Comparison of ENCODE assay signal across 23 cellular contexts in genomic region chr5:138711816-138712215, GRCh38.
"Had no signal": no experiment of that assay in that cellular context is flagged by ENCODE, and none has a peak within 500 bp of the region (broad histone marks: within the 10 kb centered on the region; RNA-seq: fewer than 3 reads in every experiment).

No MANE protein-coding gene starts in this region.

- DNase-seq: activated CD4-positive, alpha-beta memory T cell treated with anti-CD3 and anti-CD28 coated beads for 36 hours; activated CD4-positive, alpha-beta T cell treated with anti-CD3 and anti-CD28 coated beads, Interleukin-2, amount 10 ng/mL, durations not matched to agents 24 days and 14 days; activated CD4-positive, CD25-positive, alpha-beta regulatory T cell treated with anti-CD3 and anti-CD28 coated beads, Interleukin-2, amount 50 U/mL, for 72 hours; activated CD8-positive, alpha-beta memory T cell treated with anti-CD3 and anti-CD28 coated beads, Interleukin-2, amount 50 U/mL, for 48 hours; activated naive CD8-positive, alpha-beta T cell treated with anti-CD3 and anti-CD28 coated beads, Interleukin-2, amount 50 U/mL, for 24 hours; activated T-cell treated with anti-CD3 and anti-CD28 coated beads, Interleukin-2, amount 50 U/mL, for 4 hours; endodermal cell; gastrocnemius medialis; glutamatergic neuron; islet precursor cell; midbrain; naive thymus-derived CD4-positive, alpha-beta T cell; ovary; stimulated activated CD4-positive, alpha-beta T cell treated with anti-CD3 and anti-CD28 coated beads, Interleukin-2, amount 100 ng/mL, for 24 hours; stimulated activated naive B cell treated with anti-CD40 and anti-IgM and Interleukin-4, amounts not matched to agents 10 μg/mL and 1 μg/mL and 100 μg/mL, for 72 hours; T-helper 2 cell; tibial artery; upper lobe of right lung had no signal

- H3K4me2 ChIP-seq: smooth muscle cell had no signal

- ATAC-seq: activated naive CD8-positive, alpha-beta T cell treated with anti-CD3 and anti-CD28 coated beads, Interleukin-2, amount 50 U/mL, for 24 hours; activated T-cell treated with anti-CD3 and anti-CD28 coated beads, Interleukin-2, amount 50 U/mL, for 4 hours; activated T-helper 17 cell treated with anti-CD3 and anti-CD28 coated beads, Interleukin-2, amount 50 U/mL, for 72 hours; gastrocnemius medialis; naive thymus-derived CD4-positive, alpha-beta T cell; stimulated activated naive B cell treated with anti-CD40 and anti-IgM and Interleukin-4, amounts not matched to agents 10 μg/mL and 1 μg/mL and 100 μg/mL, for 72 hours; upper lobe of right lung had no signal

- H3K36me3 ChIP-seq: esophagus muscularis mucosa, gastrocnemius medialis, ovary, prostate gland, suprapubic skin, tibial artery, upper lobe of right lung had no signal

- H3K27me3 ChIP-seq: esophagus muscularis mucosa, gastrocnemius medialis, ovary, suprapubic skin, tibial artery, upper lobe of right lung had no signal

- H3K4me3 ChIP-seq: esophagus muscularis mucosa, gastrocnemius medialis, ovary, prostate gland, smooth muscle cell, suprapubic skin, tibial artery, upper lobe of right lung had no signal

- H3K9me3 ChIP-seq: esophagus muscularis mucosa, gastrocnemius medialis, ovary, prostate gland, suprapubic skin, tibial artery, upper lobe of right lung had no signal

- H3K4me1 ChIP-seq: prostate gland, suprapubic skin, tibial artery, upper lobe of right lung had no signal

- H3K27ac ChIP-seq: esophagus muscularis mucosa, gastrocnemius medialis, ovary, prostate gland, suprapubic skin, tibial artery, upper lobe of right lung had no signal
